In genomic region chr9:117116084-117116483, GRCh38 we compare ENCODE assay signal across 19 cellular contexts.
DNase-seq lines count a peak whose midpoint lies in the region; ATAC-seq and TF ChIP-seq lines count a peak whose summit lies in the region.
"Had no signal": no experiment of that assay in that cellular context is flagged by ENCODE, and none has a peak within 500 bp of the region (broad histone marks: within the 10 kb centered on the region; RNA-seq: fewer than 3 reads in every experiment).

No MANE protein-coding gene starts in this region.

- CTCF ChIA-PET in Calu3 (lab: Charles Lee), result interaction anchor here (0.7 kb wide), 1 partner anchor 151 kb away, joined by 8 read pairs; no protein-coding TSS in a partner anchor

- H3K4me1 Mint-ChIP-seq in Calu3 (ENCODE audit: low read depth, unreplicated experiment), result no peaks in the 10 kb centered on the region
- H3K4me1 Mint-ChIP-seq: T-helper 17 cell had no signal

- TF ChIP-seq POLR2A in testis (IDR thresholded peaks at IDR 0.05), result no peak

- no peaks in the 10 kb centered on the region for H3K27me3 Mint-ChIP-seq in Calu3 (ENCODE audit: unreplicated experiment)
- H3K27me3 Mint-ChIP-seq: T-helper 17 cell had no signal

- intact Hi-C loops in Calu3 (cut with micrococcal nuclease; ENCODE audit: unreplicated experiment), result no loop called here
- intact Hi-C loops in testis (cut with DNase I; ENCODE audit: low total_unique reads), result no loop called here

- ATAC-seq in GM21619 (IDR thresholded peaks at IDR 0.05; ENCODE audit: unreplicated experiment), result peak; percentile 64
- peak; percentile 91 for ATAC-seq in HG03103 (IDR thresholded peaks at IDR 0.05; ENCODE audit: low read depth, unreplicated experiment)
- no peak for ATAC-seq in GM18907 (IDR thresholded peaks at IDR 0.05; ENCODE audit: unreplicated experiment)
- ATAC-seq: K562, left colon, sciatic nerve, T-helper 17 cell had no signal

- no peaks in the 10 kb centered on the region for H3K36me3 ChIP-seq in testis (ENCODE audit: low read depth, missing control alignments)

- no peak overlapping the region for H3K27ac Mint-ChIP-seq in Calu3 (ENCODE audit: unreplicated experiment)
- H3K27ac Mint-ChIP-seq: T-helper 17 cell had no signal

- H3K9me3 Mint-ChIP-seq in Calu3 (ENCODE audit: low read depth, unreplicated experiment), result peaks cover 4% of the 10 kb centered on the region

- no peaks in the 10 kb centered on the region for H3K27me3 ChIP-seq in testis
- H3K27me3 ChIP-seq: BLaER1 treated with 17β-estradiol and CSF1 and Interleukin-3, amounts not matched to agents 10 nM and 100 nM had no signal

- H3K9me3 ChIP-seq in testis, result no peaks in the 10 kb centered on the region

- TF ChIP-seq CTCF in Calu3 (IDR thresholded peaks at IDR 0.05; ENCODE audit: unreplicated experiment) (no peak), testis (IDR thresholded peaks at IDR 0.05) (no peak)

- peak; percentile 30 for DNase-seq in NCI-H2171 treated with DMSO at 0.1 percent for 48 hours (lab: John Stamatoyannopoulos, UW)
- no peak for DNase-seq in NCI-H2171 (lab: John Stamatoyannopoulos, UW)
- no peak for DNase-seq in Calu3
- DNase-seq in testis, result no peak
- no peak for DNase-seq in NCI-H69 (lab: John Stamatoyannopoulos, UW)
- DNase-seq: activated CD4-positive, CD25-positive, alpha-beta regulatory T cell; foreskin fibroblast; left colon; NCI-H1105 treated with DMSO at 0.1 percent for 48 hours; stimulated activated CD4-positive, alpha-beta T cell treated with anti-CD3 and anti-CD28 coated beads, Interleukin-1b, Interleukin-23, amount 100 ng/mL, for 48 hours; T-helper 17 cell had no signal

- no peak overlapping the region for H3K27ac ChIP-seq in testis
- H3K27ac ChIP-seq: 22Rv1; BLaER1 treated with 17β-estradiol and CSF1 and Interleukin-3, amounts not matched to agents 10 nM and 100 nM; HL-60 had no signal

- no TSS peak for BruUV-seq in Calu3 (replicated peaks; lab: Mats Ljungman, UMichigan)

- no peaks in the 10 kb centered on the region for H3K4me1 ChIP-seq in testis

- H3K4me3 ChIP-seq in testis, result no peak overlapping the region
- H3K4me3 ChIP-seq: BLaER1 treated with 17β-estradiol and CSF1 and Interleukin-3, amounts not matched to agents 10 nM and 100 nM; K562 had no signal

- no peak overlapping the region for H3K4me3 Mint-ChIP-seq in Calu3 (ENCODE audit: low read depth, unreplicated experiment)
- H3K4me3 Mint-ChIP-seq: T-helper 17 cell had no signal

- H3K36me3 Mint-ChIP-seq in Calu3 (ENCODE audit: insufficient read depth, unreplicated experiment), result no peaks in the 10 kb centered on the region
